ENCODE assay signal across 10 cellular contexts in the genomic region with DNA sequence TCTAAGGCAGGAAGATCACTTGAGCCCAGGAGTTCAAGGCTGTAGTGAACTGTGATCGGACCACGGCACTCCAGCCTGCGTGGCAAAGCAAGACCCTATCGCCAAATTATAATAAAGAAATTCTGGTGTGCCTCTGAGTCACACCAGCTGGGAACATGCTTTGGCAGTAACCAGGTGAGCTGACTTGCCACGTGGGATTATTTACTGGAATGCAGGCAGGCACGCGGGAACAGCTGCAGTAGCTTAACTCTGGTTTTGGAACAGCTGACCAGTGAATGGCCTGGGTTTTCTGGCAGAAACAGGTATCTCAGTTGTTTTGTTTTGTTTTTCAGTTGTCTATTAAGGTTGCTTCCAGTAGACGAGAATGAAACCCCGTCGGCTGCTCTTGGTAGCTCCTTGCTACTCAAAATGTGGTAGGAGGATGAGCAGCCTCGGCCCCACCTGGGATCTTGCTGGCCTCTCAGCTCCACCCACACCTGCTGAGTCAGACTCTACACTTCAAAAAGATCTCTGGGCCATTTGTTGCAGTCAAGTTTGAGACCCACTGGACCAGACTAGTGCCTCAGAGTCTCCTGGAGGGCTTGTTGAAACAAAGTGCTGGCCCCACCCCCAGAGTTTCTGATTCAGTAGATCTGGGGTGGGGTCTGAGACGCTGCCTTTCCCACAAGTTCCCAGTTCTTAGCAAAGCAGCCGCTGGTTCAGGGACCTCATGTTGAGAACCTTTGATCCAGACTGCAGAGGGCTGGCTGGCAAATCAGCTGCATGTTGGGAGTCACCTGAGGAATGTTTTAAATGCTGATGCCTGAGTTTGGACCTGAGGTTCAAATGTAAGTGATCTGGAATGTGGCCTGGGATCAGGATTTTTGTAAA. TPM values are rescaled to one million over a fixed set of nuclear protein-coding genes. Genes with fewer than 3 reads are reported as not detected.
DNase-seq lines count a peak whose midpoint lies in the region; ATAC-seq and TF ChIP-seq lines count a peak whose summit lies in the region.
"Had no signal": no experiment of that assay in that cellular context is flagged by ENCODE, and none has a peak within 500 bp of the region (broad histone marks: within the 10 kb centered on the region; RNA-seq: fewer than 3 reads in every experiment).

No MANE protein-coding gene starts in this region.

- H3K27ac ChIP-seq in stomach (peak overlapping the region; percentile 60 to 71 (median 67)), right atrium auricular region (peak overlapping the region in 1 of 2 donors; percentile 23)

- TF ChIP-seq EP300 in stomach (IDR thresholded peaks at IDR 0.05) = no peak

- no peak for TF ChIP-seq POLR2A in stomach (IDR thresholded peaks at IDR 0.05)

- H3K9me3 Mint-ChIP-seq in activated T-cell treated with anti-CD3 and anti-CD28 coated beads, Interleukin-2, amount 50 U/mL, for 4 hours = no peaks in the 10 kb centered on the region
- no peaks in the 10 kb centered on the region for H3K9me3 Mint-ChIP-seq in activated naive CD4-positive, alpha-beta T cell treated with anti-CD3 and anti-CD28 coated beads, Interleukin-2, amount 50 U/mL, for 72 hours

- H3K9me3 ChIP-seq in stomach (no peaks in the 10 kb centered on the region), right atrium auricular region (no peaks in the 10 kb centered on the region)

- no peak overlapping the region for H3K4me3 Mint-ChIP-seq in activated T-cell treated with anti-CD3 and anti-CD28 coated beads, Interleukin-2, amount 50 U/mL, for 4 hours
- H3K4me3 Mint-ChIP-seq: activated naive CD8-positive, alpha-beta T cell had no signal

- intact Hi-C loops in stomach (cut with DNase I; ENCODE audit: low total_unique reads) = loop anchor here (10.0 kb wide), 1 partner anchor 171 kb away; no protein-coding TSS in a partner anchor

- peaks cover 11 to 34% (median 19%) of the 10 kb centered on the region in 4 donors for H3K4me1 ChIP-seq in stomach
- H3K4me1 ChIP-seq in right atrium auricular region = peaks cover 0 to 7% of the 10 kb centered on the region in 2 donors

- H3K4me3 ChIP-seq in stomach (no peak overlapping the region), right atrium auricular region (no peak overlapping the region)

- 39 to 48% (median 41%) methylated on average over 13 of the region's 13 CpGs for WGBS in stomach, 5 donors

- peaks cover 18 to 85% (median 79%) of the 10 kb centered on the region in 4 donors for H3K36me3 ChIP-seq in stomach
- peaks cover 21% of the 10 kb centered on the region for H3K36me3 ChIP-seq in right atrium auricular region

- no peak for DNase-seq in activated T-cell treated with anti-CD3 and anti-CD28 coated beads, Interleukin-2, amount 50 U/mL, for 4 hours
- DNase-seq in activated T-cell treated with anti-CD3 and anti-CD28 coated beads for 4 hours = no peak
- DNase-seq in activated naive CD4-positive, alpha-beta T cell treated with anti-CD3 and anti-CD28 coated beads, Interleukin-2, amount 50 U/mL, for 72 hours (ENCODE audit: low spot score in 2 of 2) = no peak
- peak; percentile 68 for DNase-seq in left lobe of liver (ENCODE audit: low spot score)
- DNase-seq in stomach = peak; percentile 71
- no peak for DNase-seq in right atrium auricular region (ENCODE audit: low spot score)
- DNase-seq: NCI-H2107 had no signal

- H3K4me1 Mint-ChIP-seq in activated T-cell treated with anti-CD3 and anti-CD28 coated beads, Interleukin-2, amount 50 U/mL, for 4 hours (ENCODE audit: low read depth) = peaks cover 10% of the 10 kb centered on the region

- H3K27me3 ChIP-seq in stomach = no peaks in the 10 kb centered on the region
- no peaks in the 10 kb centered on the region for H3K27me3 ChIP-seq in right atrium auricular region

- H3K36me3 Mint-ChIP-seq in activated T-cell treated with anti-CD3 and anti-CD28 coated beads, Interleukin-2, amount 50 U/mL, for 4 hours (ENCODE audit: insufficient read depth) = no peaks in the 10 kb centered on the region
- no peaks in the 10 kb centered on the region for H3K36me3 Mint-ChIP-seq in activated naive CD4-positive, alpha-beta T cell treated with anti-CD3 and anti-CD28 coated beads, Interleukin-2, amount 50 U/mL, for 72 hours
- H3K36me3 Mint-ChIP-seq: activated naive CD8-positive, alpha-beta T cell had no signal

- no peaks in the 10 kb centered on the region for H3K27me3 Mint-ChIP-seq in activated T-cell treated with anti-CD3 and anti-CD28 coated beads, Interleukin-2, amount 50 U/mL, for 4 hours (ENCODE audit: low read depth)
- H3K27me3 Mint-ChIP-seq: activated naive CD8-positive, alpha-beta T cell had no signal

- H3K27ac Mint-ChIP-seq in activated naive CD4-positive, alpha-beta T cell treated with anti-CD3 and anti-CD28 coated beads, Interleukin-2, amount 50 U/mL, for 72 hours = peak overlapping the region in 1 of 2 donors; percentile 79
- H3K27ac Mint-ChIP-seq: activated naive CD8-positive, alpha-beta T cell had no signal

- peak; percentile 57 to 61 for ATAC-seq in activated T-cell treated with anti-CD3 and anti-CD28 coated beads, Interleukin-2, amount 50 U/mL, for 4 hours
- peak; percentile 49 to 50 for ATAC-seq in activated naive CD4-positive, alpha-beta T cell treated with anti-CD3 and anti-CD28 coated beads, Interleukin-2, amount 50 U/mL, for 72 hours
- ATAC-seq in left lobe of liver (peak; percentile 69), GM18511 (IDR thresholded peaks at IDR 0.05; ENCODE audit: unreplicated experiment) (no peak), GM21381 (IDR thresholded peaks at IDR 0.05; ENCODE audit: unreplicated experiment) (no peak)

- TF ChIP-seq CTCF in stomach (IDR thresholded peaks at IDR 0.05) (no peak), right atrium auricular region (IDR thresholded peaks at IDR 0.05) (no peak)

RNA-seq across cellular contexts. Expression of a gene that starts 26.6 kb away (rescaled TPM):
- total RNA-seq in activated T-cell treated with anti-CD3 and anti-CD28 coated beads, Interleukin-2, amount 50 U/mL, for 4 hours = 10 to 100 TPM; 32.8 to 45.1 (median 43.3) TPM
- total RNA-seq in activated naive CD4-positive, alpha-beta T cell treated with anti-CD3 and anti-CD28 coated beads, Interleukin-2, amount 50 U/mL, for 72 hours = 100 to 1,000 TPM; 203 to 242 TPM
- 292 TPM for total RNA-seq in left lobe of liver
- total RNA-seq in stomach = 100 to 1,000 TPM in 3 of 5 donors, 10 to 100 TPM in 2; 12.3 to 186 (median 125) TPM
- polyA plus RNA-seq in stomach = 100 to 1,000 TPM; 109 to 149 (median 109) TPM
- total RNA-seq in right atrium auricular region = 100 to 1,000 TPM; 119 to 249 TPM

Comparison
In these comparisons a context has a peak if more than half of its experiments do, and no peak if none do; other contexts are left out.
1. ATAC-seq: peak in activated T-cell treated with anti-CD3 and anti-CD28 coated beads, Interleukin-2, amount 50 U/mL, for 4 hours (2 of 2), activated naive CD4-positive, alpha-beta T cell treated with anti-CD3 and anti-CD28 coated beads, Interleukin-2, amount 50 U/mL, for 72 hours (2 of 2) and left lobe of liver (single experiment); none in GM18511 (single experiment) and GM21381 (single experiment).
2. DNase-seq: peak in left lobe of liver (single experiment) and stomach (single experiment); none in activated T-cell treated with anti-CD3 and anti-CD28 coated beads, Interleukin-2, amount 50 U/mL, for 4 hours (single experiment), activated T-cell treated with anti-CD3 and anti-CD28 coated beads for 4 hours (single experiment), activated naive CD4-positive, alpha-beta T cell treated with anti-CD3 and anti-CD28 coated beads, Interleukin-2, amount 50 U/mL, for 72 hours (0 of 2) and right atrium auricular region (single experiment).